ENCODE assay signal across 19 cellular contexts in the genomic region with DNA sequence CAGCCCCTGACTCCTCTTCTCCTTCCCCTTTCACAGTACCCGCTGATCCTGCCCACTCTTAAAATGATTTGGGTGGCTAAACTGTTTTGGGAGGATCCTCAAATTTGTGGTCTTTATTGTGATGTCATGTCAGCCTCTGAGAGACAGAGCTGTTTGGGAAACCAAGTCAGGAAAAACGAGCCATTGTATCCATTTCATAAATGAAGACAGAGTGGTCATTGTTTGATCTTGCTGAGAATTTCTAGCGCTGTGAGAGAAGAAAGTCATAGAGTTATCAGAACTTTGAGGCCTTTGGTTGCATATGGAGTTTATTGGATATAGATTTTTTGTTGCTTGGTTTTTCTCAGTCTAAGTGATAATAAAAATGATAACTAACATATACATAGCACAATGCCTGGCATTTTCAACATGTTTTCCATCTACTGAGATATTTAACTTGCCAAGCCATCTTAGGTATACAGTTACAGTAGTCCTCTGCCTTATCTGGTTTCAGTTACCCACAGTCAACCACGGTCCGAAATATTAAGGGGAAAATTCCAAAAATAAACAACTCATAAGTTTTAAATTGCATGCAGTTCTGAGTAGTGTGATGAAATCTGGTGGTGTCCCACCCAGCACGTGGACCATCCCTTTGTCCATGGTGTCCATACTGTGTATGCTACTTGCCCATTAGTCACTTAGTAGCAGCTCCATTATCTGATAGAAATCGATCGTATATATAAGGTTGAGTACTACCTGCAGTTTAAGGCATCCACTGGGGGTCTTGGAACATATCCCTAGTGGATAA.
A peak's percentile ranks its signal among the peaks of the same experiment; 100 is the strongest.
DNase-seq lines count a peak whose midpoint lies in the region; ATAC-seq and TF ChIP-seq lines count a peak whose summit lies in the region.
"Had no signal": no experiment of that assay in that cellular context is flagged by ENCODE, and none has a peak within 500 bp of the region (broad histone marks: within the 10 kb centered on the region; RNA-seq: fewer than 3 reads in every experiment).

No MANE protein-coding gene starts in this region.

- H4K8ac ChIP-seq in mesenchymal stem cell (ENCODE audit: low read length), result no peak overlapping the region

- H3K27me3 ChIP-seq in left ventricle myocardium inferior (ENCODE audit: low read depth), result no peaks in the 10 kb centered on the region
- H3K27me3 ChIP-seq in heart right ventricle, result no peaks in the 10 kb centered on the region
- H3K27me3 ChIP-seq in mesenchymal stem cell (ENCODE audit: control insufficient read depth in 1 of 2, insufficient read depth in 1 of 2, low read length in 2 of 2), result no peaks in the 10 kb centered on the region
- H3K27me3 ChIP-seq: BLaER1 treated with 17β-estradiol and CSF1 and Interleukin-3, amounts not matched to agents 10 nM and 100 nM had no signal

- TF ChIP-seq CTCF in left ventricle myocardium inferior (IDR thresholded peaks at IDR 0.05; ENCODE audit: borderline replicate concordance), result no peak
- no peak for TF ChIP-seq CTCF in heart right ventricle (IDR thresholded peaks at IDR 0.05)

- H2BK12ac ChIP-seq in mesenchymal stem cell (ENCODE audit: low read length in 2 of 2), result no peak overlapping the region

- no peak overlapping the region for H3K4ac ChIP-seq in mesenchymal stem cell (ENCODE audit: low read depth in 1 of 2, low read length in 2 of 2)

- no peaks in the 10 kb centered on the region for H3K27me3 Mint-ChIP-seq in activated CD4-positive, alpha-beta T cell treated with anti-CD3 and anti-CD28 coated beads, Interleukin-2, amount 10 ng/mL, durations not matched to agents 24 days and 14 days

- DNase-seq in left ventricle myocardium inferior (no peak), heart right ventricle (no peak), fibroblast of gingiva (ENCODE audit: low read depth) (peak; percentile 68), midbrain (lab: John Stamatoyannopoulos, UW) (peak; percentile 45), NCI-H1417 (lab: John Stamatoyannopoulos, UW) (no peak), mesenchymal stem cell (no peak)
- no peak for DNase-seq in activated CD4-positive, alpha-beta T cell treated with anti-CD3 and anti-CD28 coated beads, Interleukin-2, amount 10 ng/mL, durations not matched to agents 24 days and 14 days
- DNase-seq: CD8-positive, alpha-beta memory T cell; DND-41; NCI-H1417 treated with DMSO at 0.1 percent for 48 hours; NCI-H1930; NCI-H446; NK-92 treated with Interleukin-12 subunit alpha and Interleukin-12 subunit beta, amount 100 ng/mL, for 24 hours; OCI-M1; RPMI8226 had no signal

- no peak overlapping the region for H2BK120ac ChIP-seq in mesenchymal stem cell (ENCODE audit: low read depth, low read length)

- H2AFZ ChIP-seq in mesenchymal stem cell (ENCODE audit: low read depth, low read length), result no peak overlapping the region

- peaks cover 11% of the 10 kb centered on the region for H3K36me3 ChIP-seq in left ventricle myocardium inferior
- peaks cover 0 to 33% (median 0%) of the 10 kb centered on the region in 9 donors for H3K36me3 ChIP-seq in heart right ventricle
- H3K36me3 ChIP-seq in mesenchymal stem cell (ENCODE audit: control insufficient read depth in 1 of 2, insufficient read depth in 2 of 2, low read depth in 1 of 2, low read length in 2 of 2), result peaks cover 0 to 28% of the 10 kb centered on the region in 2 experiments
- H3K36me3 ChIP-seq: BLaER1 treated with 17β-estradiol and CSF1 and Interleukin-3, amounts not matched to agents 10 nM and 100 nM had no signal

- WGBS in heart right ventricle, 2 donors, result 88 to 92% methylated on average over 8 of the region's 8 CpGs
- 94% methylated on average over 5 of the region's 8 CpGs for WGBS in mesenchymal stem cell

- no peaks in the 10 kb centered on the region for H3K9me3 Mint-ChIP-seq in activated CD4-positive, alpha-beta T cell treated with anti-CD3 and anti-CD28 coated beads, Interleukin-2, amount 10 ng/mL, durations not matched to agents 24 days and 14 days
- H3K9me3 Mint-ChIP-seq: CD8-positive, alpha-beta memory T cell had no signal

- ATAC-seq in heart right ventricle, result no peak
- ATAC-seq in HG03039 (IDR thresholded peaks at IDR 0.05; ENCODE audit: unreplicated experiment), result no peak
- ATAC-seq: GM12878, K562 had no signal

- H4K91ac ChIP-seq in mesenchymal stem cell (ENCODE audit: low read length), result no peak overlapping the region

- H3K79me1 ChIP-seq in mesenchymal stem cell (replicated peaks; ENCODE audit: low read length, poor library complexity, severe bottlenecking), result no peaks in the 10 kb centered on the region

- peak overlapping the region in 1 of 2 experiments; percentile 2 for H3K18ac ChIP-seq in mesenchymal stem cell (ENCODE audit: low read depth in 1 of 2, low read length in 2 of 2)

- H2AK5ac ChIP-seq in mesenchymal stem cell (ENCODE audit: low read length, severe bottlenecking), result no peak overlapping the region

- H3K14ac ChIP-seq in mesenchymal stem cell (ENCODE audit: low read length in 2 of 2), result peak overlapping the region in 1 of 2 experiments; percentile 36

- H3K4me1 ChIP-seq in left ventricle myocardium inferior (peaks cover 15% of the 10 kb centered on the region), heart right ventricle (peaks cover 0 to 17% (median 0%) of the 10 kb centered on the region in 9 donors), mesenchymal stem cell (ENCODE audit: control insufficient read depth, insufficient read depth, low read depth, low read length) (peaks cover 2% of the 10 kb centered on the region)
- H3K4me1 ChIP-seq: BLaER1 treated with 17β-estradiol and CSF1 and Interleukin-3, amounts not matched to agents 10 nM and 100 nM had no signal

- H3K27ac Mint-ChIP-seq in activated CD4-positive, alpha-beta T cell treated with anti-CD3 and anti-CD28 coated beads, Interleukin-2, amount 10 ng/mL, durations not matched to agents 24 days and 14 days, result no peak overlapping the region
- H3K27ac Mint-ChIP-seq: CD8-positive, alpha-beta memory T cell had no signal

- H3K4me1 Mint-ChIP-seq in activated CD4-positive, alpha-beta T cell treated with anti-CD3 and anti-CD28 coated beads, Interleukin-2, amount 10 ng/mL, durations not matched to agents 24 days and 14 days, result no peaks in the 10 kb centered on the region
- H3K4me1 Mint-ChIP-seq: CD8-positive, alpha-beta memory T cell had no signal

- no peaks in the 10 kb centered on the region for H3K9me3 ChIP-seq in left ventricle myocardium inferior (replicated peaks)
- H3K9me3 ChIP-seq in heart right ventricle, result no peaks in the 10 kb centered on the region
- no peaks in the 10 kb centered on the region for H3K9me3 ChIP-seq in mesenchymal stem cell (ENCODE audit: control insufficient read depth, low read length)
- H3K9me3 ChIP-seq: BLaER1 treated with 17β-estradiol and CSF1 and Interleukin-3, amounts not matched to agents 10 nM and 100 nM had no signal

- no peak overlapping the region for H2BK5ac ChIP-seq in mesenchymal stem cell (ENCODE audit: low read depth, low read length, poor library complexity, severe bottlenecking)

- no peak overlapping the region for H3K23ac ChIP-seq in mesenchymal stem cell (ENCODE audit: low read length in 2 of 2)

- H3K27ac ChIP-seq in left ventricle myocardium inferior (replicated peaks) (peak overlapping the region; percentile 1), heart right ventricle (no peak overlapping the region), mesenchymal stem cell (ENCODE audit: low read length, poor library complexity, severe bottlenecking) (no peak overlapping the region)
- H3K27ac ChIP-seq: BLaER1 treated with 17β-estradiol and CSF1 and Interleukin-3, amounts not matched to agents 10 nM and 100 nM had no signal

- intact Hi-C loops in left ventricle myocardium inferior (cut with micrococcal nuclease), result no loop called here
- intact Hi-C loops in heart right ventricle (cut with DNase I), result loop anchor here in 7 of 10 donors (5.0 to 10.0 kb wide), 6 partner anchors 79 to 597 kb away; no protein-coding TSS in a partner anchor
- intact Hi-C loops in activated CD4-positive, alpha-beta T cell treated with anti-CD3 and anti-CD28 coated beads, Interleukin-2, amount 10 ng/mL, durations not matched to agents 24 days and 14 days (cut with micrococcal nuclease), result loop anchor here (2.0 to 10.0 kb wide), 4 partner anchors 211 to 817 kb away; no protein-coding TSS in a partner anchor

- no peak overlapping the region for H3K4me3 Mint-ChIP-seq in activated CD4-positive, alpha-beta T cell treated with anti-CD3 and anti-CD28 coated beads, Interleukin-2, amount 10 ng/mL, durations not matched to agents 24 days and 14 days
- H3K4me3 Mint-ChIP-seq: CD8-positive, alpha-beta memory T cell had no signal

- H3K4me3 ChIP-seq in left ventricle myocardium inferior, result no peak overlapping the region
- no peak overlapping the region for H3K4me3 ChIP-seq in heart right ventricle
- H3K4me3 ChIP-seq in mesenchymal stem cell (ENCODE audit: insufficient read depth in 1 of 2, low read depth in 1 of 2, low read length in 2 of 2), result no peak overlapping the region
- H3K4me3 ChIP-seq: BLaER1 treated with 17β-estradiol and CSF1 and Interleukin-3, amounts not matched to agents 10 nM and 100 nM; GM12878; K562 had no signal

- H3K9ac ChIP-seq in mesenchymal stem cell (ENCODE audit: low read length), result no peak overlapping the region
- H3K9ac ChIP-seq: BLaER1 treated with 17β-estradiol and CSF1 and Interleukin-3, amounts not matched to agents 10 nM and 100 nM had no signal

- H3K4me2 ChIP-seq in mesenchymal stem cell (ENCODE audit: low read length, poor library complexity, severe bottlenecking), result no peak overlapping the region
- H3K4me2 ChIP-seq: BLaER1 treated with 17β-estradiol and CSF1 and Interleukin-3, amounts not matched to agents 10 nM and 100 nM had no signal

- no peaks in the 10 kb centered on the region for H3K36me3 Mint-ChIP-seq in activated CD4-positive, alpha-beta T cell treated with anti-CD3 and anti-CD28 coated beads, Interleukin-2, amount 10 ng/mL, durations not matched to agents 24 days and 14 days (ENCODE audit: low read depth)
- H3K36me3 Mint-ChIP-seq: CD8-positive, alpha-beta memory T cell had no signal

- no peak overlapping the region for H2BK15ac ChIP-seq in mesenchymal stem cell (ENCODE audit: low read depth, poor library complexity, severe bottlenecking)

Comparison
In these comparisons a context has a peak if more than half of its experiments do, and no peak if none do; other contexts are left out.
1. DNase-seq: peak in fibroblast of gingiva (single experiment) and midbrain (single experiment); none in left ventricle myocardium inferior (single experiment), heart right ventricle (0 of 2), NCI-H1417 (0 of 3), mesenchymal stem cell (single experiment) and activated CD4-positive, alpha-beta T cell treated with anti-CD3 and anti-CD28 coated beads, Interleukin-2, amount 10 ng/mL, durations not matched to agents 24 days and 14 days (single experiment).